ENCODE assay signal across 26 cellular contexts in genomic region chr6:100335999-100336398, GRCh38.
"Had no signal": no experiment of that assay in that cellular context is flagged by ENCODE, and none has a peak within 500 bp of the region (broad histone marks: within the 10 kb centered on the region; RNA-seq: fewer than 3 reads in every experiment).

No MANE protein-coding gene starts in this region.

- DNase-seq: activated CD4-positive, alpha-beta T cell treated with anti-CD3 and anti-CD28 coated beads for 1 hour; activated CD4-positive, alpha-beta T cell treated with anti-CD3 and anti-CD28 coated beads, Interleukin-2, amount 50 U/mL, for 1 hour; activated CD8-positive, alpha-beta T cell treated with anti-CD3 and anti-CD28 coated beads, Interleukin-2, amount 10 ng/mL, durations not matched to agents 7 days and 5 days; activated gamma-delta T cell; activated naive CD4-positive, alpha-beta T cell treated with anti-CD3 and anti-CD28 coated beads, Interleukin-2, amount 50 U/mL, for 16 hours; activated naive CD8-positive, alpha-beta T cell treated with anti-CD3 and anti-CD28 coated beads, Interleukin-2, amount 50 U/mL, for 24 hours; aorta; brain microvascular endothelial cell; central memory CD4-positive, alpha-beta T cell; head of caudate nucleus; left ventricle myocardium superior; mammary epithelial cell; midbrain; retina; T-helper 1 cell; WERI-Rb-1 had no signal

- H3K9me3 Mint-ChIP-seq: activated naive CD8-positive, alpha-beta T cell treated with anti-CD3 and anti-CD28 coated beads, Interleukin-2, amount 50 U/mL, for 24 hours; activated T-helper 1 cell treated with anti-CD3 and anti-CD28 coated beads, Interleukin-12 subunit alpha, Interleukin-12 subunit beta, Interleukin-2, Interleukin-4 antibody, amounts not matched to agents 30 ng/mL and 10 ng/mL and 1 ng/mL, durations not matched to agents 14 hours and 24 hours and 36 hours; natural killer cell treated with Interleukin-12 subunit alpha and Interleukin-12 subunit beta and Interleukin-15 and Interleukin-18, amount 100 ng/mL, for 72 hours had no signal

- H3K4me3 ChIP-seq: gastroesophageal sphincter, suprapubic skin, tibial nerve had no signal

- H3K27ac Mint-ChIP-seq: activated CD8-positive, alpha-beta T cell treated with anti-CD3 and anti-CD28 coated beads, Interleukin-2, amount 10 ng/mL, durations not matched to agents 7 days and 5 days; activated naive CD8-positive, alpha-beta T cell treated with anti-CD3 and anti-CD28 coated beads, Interleukin-2, amount 50 U/mL, for 24 hours; activated T-helper 1 cell treated with anti-CD3 and anti-CD28 coated beads, Interleukin-12 subunit alpha, Interleukin-12 subunit beta, Interleukin-2, Interleukin-4 antibody, amounts not matched to agents 30 ng/mL and 10 ng/mL and 1 ng/mL, durations not matched to agents 14 hours and 24 hours and 36 hours; natural killer cell treated with Interleukin-12 subunit alpha and Interleukin-12 subunit beta and Interleukin-15 and Interleukin-18, amount 100 ng/mL, for 72 hours; progenitor cell of endocrine pancreas; stimulated activated naive CD8-positive, alpha-beta T cell treated with anti-CD3 and anti-CD28 coated beads, Interleukin-15, Interleukin-2, amounts not matched to agents 100 ng/mL and 50 ng/mL, for 24 hours had no signal

- H3K36me3 ChIP-seq: brain microvascular endothelial cell, gastroesophageal sphincter, suprapubic skin, tibial nerve, WERI-Rb-1 had no signal

- H3K9me3 ChIP-seq: gastroesophageal sphincter, tibial nerve had no signal

- H3K4me1 Mint-ChIP-seq: activated naive CD8-positive, alpha-beta T cell treated with anti-CD3 and anti-CD28 coated beads, Interleukin-2, amount 50 U/mL, for 24 hours had no signal

- H3K27me3 ChIP-seq: brain microvascular endothelial cell, gastroesophageal sphincter, suprapubic skin, tibial nerve had no signal

- H3K36me3 Mint-ChIP-seq: natural killer cell treated with Interleukin-12 subunit alpha and Interleukin-12 subunit beta and Interleukin-15 and Interleukin-18, amount 100 ng/mL, for 72 hours had no signal

- H3K4me1 ChIP-seq: gastroesophageal sphincter, suprapubic skin, tibial nerve had no signal

- FAIRE-seq: islet of Langerhans, TTC549 had no signal

- H3K4me3 Mint-ChIP-seq: activated CD8-positive, alpha-beta T cell treated with anti-CD3 and anti-CD28 coated beads, Interleukin-2, amount 10 ng/mL, durations not matched to agents 7 days and 5 days; activated naive CD8-positive, alpha-beta T cell treated with anti-CD3 and anti-CD28 coated beads, Interleukin-2, amount 50 U/mL, for 24 hours; activated T-helper 1 cell treated with anti-CD3 and anti-CD28 coated beads, Interleukin-12 subunit alpha, Interleukin-12 subunit beta, Interleukin-2, Interleukin-4 antibody, amounts not matched to agents 30 ng/mL and 10 ng/mL and 1 ng/mL, durations not matched to agents 14 hours and 24 hours and 36 hours; natural killer cell treated with Interleukin-12 subunit alpha and Interleukin-12 subunit beta and Interleukin-15 and Interleukin-18, amount 100 ng/mL, for 72 hours; stimulated activated naive CD8-positive, alpha-beta T cell treated with anti-CD3 and anti-CD28 coated beads, Interleukin-15, Interleukin-2, amounts not matched to agents 100 ng/mL and 50 ng/mL, for 24 hours had no signal

- H3K27me3 Mint-ChIP-seq: activated naive CD8-positive, alpha-beta T cell treated with anti-CD3 and anti-CD28 coated beads, Interleukin-2, amount 50 U/mL, for 24 hours; natural killer cell treated with Interleukin-12 subunit alpha and Interleukin-12 subunit beta and Interleukin-15 and Interleukin-18, amount 100 ng/mL, for 72 hours; progenitor cell of endocrine pancreas had no signal

- H3K27ac ChIP-seq: brain microvascular endothelial cell, epithelial cell of prostate, gastroesophageal sphincter, suprapubic skin, tibial nerve, WERI-Rb-1 had no signal
